ENCODE assay signal across 15 cellular contexts in genomic region chr7:43701502-43701859, GRCh38. TPM values are rescaled to one million over a fixed set of nuclear protein-coding genes. Genes with fewer than 3 reads are reported as not detected.
DNase-seq lines count a peak whose midpoint lies in the region; ATAC-seq and FAIRE-seq lines count a peak whose summit lies in the region.
"Had no signal": no experiment of that assay in that cellular context is flagged by ENCODE, and none has a peak within 500 bp of the region (broad histone marks: within the 10 kb centered on the region; RNA-seq: fewer than 3 reads in every experiment).

No MANE protein-coding gene starts in this region.

- FAIRE-seq in small intestine (lab: Jason Lieb, UNC), result no peak
- FAIRE-seq: colon, pancreas had no signal

- peak; percentile 41 for ATAC-seq in HG02588 (IDR thresholded peaks at IDR 0.05; ENCODE audit: unreplicated experiment)
- ATAC-seq: pancreas had no signal

- peak overlapping the region; percentile 1 for H3K4me2 ChIP-seq in Karpas-422 (ENCODE audit: low read depth, low read length, poor library complexity, severe bottlenecking)

- H3K27me3 ChIP-seq in Karpas-422 (ENCODE audit: low read length) (no peaks in the 10 kb centered on the region), iPS-20b (ENCODE audit: insufficient read depth, low read length) (no peaks in the 10 kb centered on the region), small intestine (ENCODE audit: control insufficient read depth in 2 of 2, insufficient read depth in 2 of 2, low read length in 2 of 2) (no peaks in the 10 kb centered on the region)
- H3K27me3 ChIP-seq: pancreas had no signal

- peak; percentile 27 for DNase-seq in EL
- no peak for DNase-seq in Karpas-422
- DNase-seq in dermis blood vessel endothelial cell, result no peak
- DNase-seq in GM03348 (ENCODE audit: low spot score), result no peak
- DNase-seq in small intestine, result no peak
- DNase-seq in activated gamma-delta T cell treated with Interleukin-2 at 50 U/mL for 16 hours, result no peak
- DNase-seq: NCI-H187 treated with DMSO at 0.1 percent for 48 hours; NCI-H510A; pancreas; SIG-M5; stimulated activated CD4-positive, alpha-beta T cell treated with anti-CD3 and anti-CD28 coated beads, Interleukin-4, amount 100 ng/mL, for 1 hour; substantia nigra had no signal

- H3K4me1 ChIP-seq in Karpas-422 (ENCODE audit: low read length) (peaks cover 47% of the 10 kb centered on the region), iPS-20b (ENCODE audit: insufficient read depth, low read length) (peaks cover 37% of the 10 kb centered on the region), small intestine (ENCODE audit: control insufficient read depth in 2 of 2, insufficient read depth in 1 of 2, low read depth in 1 of 2, low read length in 1 of 2) (no peaks in the 10 kb centered on the region)

- H3K9me3 ChIP-seq in Karpas-422 (ENCODE audit: low read length) (no peaks in the 10 kb centered on the region), iPS-20b (ENCODE audit: insufficient read depth, low read depth, low read length) (no peaks in the 10 kb centered on the region), small intestine (ENCODE audit: control insufficient read depth, low read depth) (no peaks in the 10 kb centered on the region)
- H3K9me3 ChIP-seq: pancreas had no signal

- no peak overlapping the region for H2AFZ ChIP-seq in Karpas-422 (ENCODE audit: low read length)

- H3K9me2 ChIP-seq in Karpas-422 (replicated peaks; ENCODE audit: insufficient read depth, low read length), result no peaks in the 10 kb centered on the region

- no peak overlapping the region for H3K27ac ChIP-seq in Karpas-422 (ENCODE audit: low read length)
- no peak overlapping the region for H3K27ac ChIP-seq in iPS-20b (ENCODE audit: low read length)
- H3K27ac ChIP-seq in small intestine (ENCODE audit: low read depth in 1 of 2, low read length in 1 of 2), result no peak overlapping the region
- H3K27ac ChIP-seq: pancreas had no signal

- H3K9ac ChIP-seq in Karpas-422 (ENCODE audit: low read length) (no peak overlapping the region), iPS-20b (ENCODE audit: low read depth, low read length) (no peak overlapping the region)

- peaks cover 54% of the 10 kb centered on the region for H3K79me2 ChIP-seq in Karpas-422 (ENCODE audit: low read length)

- H3K4me3 ChIP-seq in Karpas-422 (ENCODE audit: low read length) (no peak overlapping the region), iPS-20b (ENCODE audit: low read length) (0 out of 2 replicates have a peak overlapping the region, but pooled peaks have one; percentile 10), small intestine (ENCODE audit: low read depth in 1 of 2, low read length in 2 of 2) (no peak overlapping the region)
- H3K4me3 ChIP-seq: pancreas had no signal

- H3K36me3 ChIP-seq in Karpas-422 (ENCODE audit: insufficient read depth, low read length) (no peaks in the 10 kb centered on the region), iPS-20b (ENCODE audit: insufficient read depth, low read depth, low read length) (peaks cover 7% of the 10 kb centered on the region; the same call in 1 of the 2 replicates), small intestine (ENCODE audit: control insufficient read depth in 2 of 2, insufficient read depth in 2 of 2, low read length in 2 of 2) (peaks cover 0 to 3% of the 10 kb centered on the region in 2 donors)
- H3K36me3 ChIP-seq: pancreas had no signal

- H4K20me1 ChIP-seq in Karpas-422 (ENCODE audit: insufficient read depth, low read depth, low read length), result peaks cover 64% of the 10 kb centered on the region

RNA-seq across cellular contexts. Expression of gene COA1, which starts 27.8 kb away (rescaled TPM):
- 60.2 TPM in 2 replicates for total RNA-seq in Karpas-422 (2014; rRNA removed; shearing (Covaris generic); ENCODE audit: low replicate concordance)
- total RNA-seq in dermis blood vessel endothelial cell, result 37.2 and 47.3 TPM in 2 replicates
- polyA plus RNA-seq in small intestine, result 10 to 100 TPM; 30.5 to 35.1 (median 30.6) TPM

RNA-seq across cellular contexts. Expression of gene BLVRA, which starts 57.0 kb away (rescaled TPM):
- not detected in 2 replicates for total RNA-seq in Karpas-422 (2014; rRNA removed; shearing (Covaris generic); ENCODE audit: low replicate concordance)
- total RNA-seq in dermis blood vessel endothelial cell, result 22.8 and 32.0 TPM in 2 replicates
- polyA plus RNA-seq in small intestine, result 10 to 100 TPM in 2 of 3 donors, 1 to 10 TPM in 1; 3.4 to 22.2 (median 21.3) TPM

Comparison
In these comparisons a context has a peak if more than half of its experiments do, and no peak if none do; other contexts are left out.
1. RNA of gene BLVRA, which starts 57.0 kb away (total RNA-seq): 22.8 to 32.0 TPM in dermis blood vessel endothelial cell; not detected in Karpas-422; every median in the first group is over 10 times any median in the second.